9 cellular contexts compared by ENCODE assay signal in the genomic region with DNA sequence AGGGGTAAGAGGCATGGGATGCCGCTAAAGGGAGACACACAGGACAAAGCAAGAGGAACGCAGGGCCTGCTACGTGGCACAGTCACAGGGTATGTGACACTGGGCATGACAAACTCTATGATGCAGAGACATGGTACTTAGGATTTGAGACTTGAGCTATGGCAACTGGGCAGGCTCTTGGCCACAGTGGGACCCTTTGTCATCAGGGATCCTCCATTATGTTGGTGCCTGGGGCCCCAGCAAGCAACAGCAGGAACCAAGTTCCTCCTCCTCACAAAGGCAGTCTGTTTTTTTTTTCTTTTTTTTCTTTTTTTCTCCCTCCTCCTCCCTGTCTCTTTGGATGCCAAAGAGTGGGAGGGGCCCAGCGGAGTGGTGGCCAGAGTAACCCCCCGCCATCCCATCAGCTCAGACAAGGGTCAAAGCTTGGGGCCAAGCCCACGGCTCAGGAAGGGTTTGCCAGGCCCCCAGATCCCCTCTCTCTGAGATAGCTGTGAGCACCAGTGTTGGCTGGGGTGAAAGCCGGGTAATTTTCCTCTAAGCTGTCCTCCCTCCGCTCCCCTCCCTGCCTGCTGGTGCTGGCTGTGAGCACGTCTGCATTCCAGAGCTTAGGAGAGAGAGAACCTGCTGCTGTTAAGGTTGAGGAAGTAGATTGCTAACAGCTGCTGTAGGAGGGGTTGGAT. TPM values are rescaled to one million over a fixed set of nuclear protein-coding genes. Genes with fewer than 3 reads are reported as not detected.
DNase-seq lines count a peak whose midpoint lies in the region; ATAC-seq and TF ChIP-seq lines count a peak whose summit lies in the region.
"Had no signal": no experiment of that assay in that cellular context is flagged by ENCODE, and none has a peak within 500 bp of the region (broad histone marks: within the 10 kb centered on the region; RNA-seq: fewer than 3 reads in every experiment).

No MANE protein-coding gene starts in this region.

- intact Hi-C loops in breast epithelium (cut with DNase I; ENCODE audit: low total_unique reads), result no loop called here

- H3K27me3 ChIP-seq in HUES6 (ENCODE audit: control insufficient read depth, insufficient read depth, low read length) (peaks cover 70% of the 10 kb centered on the region), breast epithelium (no peaks in the 10 kb centered on the region)

- H3K27ac ChIP-seq in HUES6 (ENCODE audit: low read depth, low read length), result no peak overlapping the region
- H3K27ac ChIP-seq in breast epithelium, result peak overlapping the region; percentile 99
- peak overlapping the region; percentile 98 for H3K27ac ChIP-seq in substantia nigra (ENCODE audit: low read depth, low read length, poor library complexity, severe bottlenecking)

- H3K27me3 Mint-ChIP-seq in activated CD4-positive, alpha-beta T cell treated with anti-CD3 and anti-CD28 coated beads, Interleukin-2, amount 10 ng/mL, durations not matched to agents 7 days and 5 days, result no peaks in the 10 kb centered on the region
- H3K27me3 Mint-ChIP-seq: memory B cell had no signal

- no peak overlapping the region for H3K4me3 Mint-ChIP-seq in activated CD4-positive, alpha-beta T cell treated with anti-CD3 and anti-CD28 coated beads, Interleukin-2, amount 10 ng/mL, durations not matched to agents 7 days and 5 days
- H3K4me3 Mint-ChIP-seq: memory B cell had no signal

- CTCF ChIA-PET in activated CD4-positive, alpha-beta T cell treated with anti-CD3 and anti-CD28 coated beads, Interleukin-2, amount 10 ng/mL, durations not matched to agents 7 days and 5 days (lab: Charles Lee), result interaction anchor here (0.9 to 1.6 kb wide), 2 partner anchors 17 to 30 kb away, joined by 3 to 5 read pairs; no protein-coding TSS in a partner anchor

- H3K4me1 ChIP-seq in HUES6 (ENCODE audit: control insufficient read depth, insufficient read depth, low read length), result peaks cover 55% of the 10 kb centered on the region
- H3K4me1 ChIP-seq in breast epithelium, result peaks cover 45 to 60% of the 10 kb centered on the region in 2 donors

- H3K9me3 ChIP-seq in HUES6 (ENCODE audit: control insufficient read depth, insufficient read depth, low read depth, low read length) (no peaks in the 10 kb centered on the region), breast epithelium (no peaks in the 10 kb centered on the region)

- no peaks in the 10 kb centered on the region for H3K36me3 ChIP-seq in HUES6 (ENCODE audit: control insufficient read depth, insufficient read depth, low read length)
- H3K36me3 ChIP-seq in breast epithelium, result no peaks in the 10 kb centered on the region

- POLR2A ChIA-PET in activated CD4-positive, alpha-beta T cell treated with anti-CD3 and anti-CD28 coated beads, Interleukin-2, amount 10 ng/mL, durations not matched to agents 7 days and 5 days (lab: Charles Lee), result no interaction called here

- no peak for TF ChIP-seq CTCF in breast epithelium (IDR thresholded peaks at IDR 0.05)

- H3K4me3 ChIP-seq in HUES6 (ENCODE audit: low read depth, low read length) (peak overlapping the region; percentile 3; the same call in 1 of the 2 replicates), breast epithelium (peak overlapping the region in 2 of 3 donors; percentile 22 to 29)

- ATAC-seq in GM18505 (IDR thresholded peaks at IDR 0.05; ENCODE audit: unreplicated experiment), result no peak

- TF ChIP-seq POLR2A in breast epithelium (IDR thresholded peaks at IDR 0.05) (no peak), GM18505 (IDR thresholded peaks at IDR 0.05; ENCODE audit: borderline replicate concordance, extremely low read depth, insufficient read depth, insufficient read length) (no peak)

- no peak overlapping the region for H3K9ac ChIP-seq in HUES6 (ENCODE audit: low read length)

- no peaks in the 10 kb centered on the region for H3K9me3 Mint-ChIP-seq in activated CD4-positive, alpha-beta T cell treated with anti-CD3 and anti-CD28 coated beads, Interleukin-2, amount 10 ng/mL, durations not matched to agents 7 days and 5 days
- H3K9me3 Mint-ChIP-seq: memory B cell had no signal

- DNase-seq in breast epithelium (ENCODE audit: low spot score in 2 of 2) (peak; percentile 66 to 87), kidney tubule cell (ENCODE audit: low spot score) (peak; percentile 94), substantia nigra (lab: John Stamatoyannopoulos, UW) (peak in 38 of 49 donors; percentile 32 to 88 (median 65)), ACHN (no peak), SHP77 treated with DMSO at 0.1 percent for 48 hours (lab: John Stamatoyannopoulos, UW) (no peak)
- DNase-seq in activated CD4-positive, alpha-beta T cell treated with anti-CD3 and anti-CD28 coated beads, Interleukin-2, amount 10 ng/mL, durations not matched to agents 7 days and 5 days, result no peak

- no peaks in the 10 kb centered on the region for H3K36me3 Mint-ChIP-seq in activated CD4-positive, alpha-beta T cell treated with anti-CD3 and anti-CD28 coated beads, Interleukin-2, amount 10 ng/mL, durations not matched to agents 7 days and 5 days (ENCODE audit: low read depth)

- in situ Hi-C loops in ACHN (cut with HindIII; ENCODE audit: low pct_ligation_motif_present, low pct_unique_long_range_greater_than_20kb, low sequenced_read_pairs), result no loop called here

- peaks cover 22% of the 10 kb centered on the region for H3K4me1 Mint-ChIP-seq in activated CD4-positive, alpha-beta T cell treated with anti-CD3 and anti-CD28 coated beads, Interleukin-2, amount 10 ng/mL, durations not matched to agents 7 days and 5 days

- H3K27ac Mint-ChIP-seq in activated CD4-positive, alpha-beta T cell treated with anti-CD3 and anti-CD28 coated beads, Interleukin-2, amount 10 ng/mL, durations not matched to agents 7 days and 5 days, result no peak overlapping the region
- H3K27ac Mint-ChIP-seq: memory B cell had no signal

RNA-seq across cellular contexts. Expression of a gene that starts 21.1 kb away (rescaled TPM):
- over 10,000 TPM in 1 of 3 donors, 1,000 to 10,000 TPM in 2; 1,290 to 13,922 (median 1,437) TPM for total RNA-seq in breast epithelium
- 1 to 10 TPM; 2.9 to 3.4 TPM for total RNA-seq in activated CD4-positive, alpha-beta T cell treated with anti-CD3 and anti-CD28 coated beads, Interleukin-2, amount 10 ng/mL, durations not matched to agents 7 days and 5 days

Comparison
In these comparisons a context has a peak if more than half of its experiments do, and no peak if none do; other contexts are left out.
1. DNase-seq: peak in breast epithelium (2 of 2), kidney tubule cell (single experiment) and substantia nigra (38 of 49); none in ACHN (single experiment), SHP77 treated with DMSO at 0.1 percent for 48 hours (single experiment) and activated CD4-positive, alpha-beta T cell treated with anti-CD3 and anti-CD28 coated beads, Interleukin-2, amount 10 ng/mL, durations not matched to agents 7 days and 5 days (single experiment).
2. RNA of a gene that starts 21.1 kb away (total RNA-seq): 1,290 to 13,922 TPM in breast epithelium; 2.9 to 3.4 TPM in activated CD4-positive, alpha-beta T cell treated with anti-CD3 and anti-CD28 coated beads, Interleukin-2, amount 10 ng/mL, durations not matched to agents 7 days and 5 days; every median in the first group is over 100 times any median in the second.